15 cellular contexts compared by ENCODE assay signal in genomic region chr5:149227168-149227826, GRCh38. TPM values are rescaled to one million over a fixed set of nuclear protein-coding genes. Genes with fewer than 3 reads are reported as not detected.
DNase-seq lines count a peak whose midpoint lies in the region; ATAC-seq and TF ChIP-seq lines count a peak whose summit lies in the region.
"Had no signal": no experiment of that assay in that cellular context is flagged by ENCODE, and none has a peak within 500 bp of the region (broad histone marks: within the 10 kb centered on the region; RNA-seq: fewer than 3 reads in every experiment).

No MANE protein-coding gene starts in this region.

- DNase-seq in left ventricle myocardium inferior (no peak), cardiac septum (ENCODE audit: low spot score) (no peak), SJSA1 (ENCODE audit: low read depth in 1 of 2, low spot score in 2 of 2) (peak; percentile 58 to 69), foreskin keratinocyte (peak; percentile 69 to 83), thoracic aorta (ENCODE audit: low spot score) (no peak), HK-2 (ENCODE audit: unreplicated experiment) (no peak)
- DNase-seq: activated CD8-positive, alpha-beta memory T cell treated with anti-CD3 and anti-CD28 coated beads for 24 hours; activated naive CD8-positive, alpha-beta T cell treated with anti-CD3 and anti-CD28 coated beads, Interleukin-2, amount 10 ng/mL, durations not matched to agents 7 days and 5 days; GOT3; NCI-H510A; stimulated activated naive CD4-positive, alpha-beta T cell had no signal

- H3K27ac ChIP-seq in left ventricle myocardium inferior (replicated peaks) (peak overlapping the region; percentile 76), SJSA1 (peak overlapping the region; percentile 40), foreskin keratinocyte (no peak overlapping the region), thoracic aorta (peak overlapping the region; percentile 40 to 41)
- H3K27ac ChIP-seq: BLaER1 had no signal

- peaks cover 62% of the 10 kb centered on the region for H3K4me1 ChIP-seq in left ventricle myocardium inferior
- H3K4me1 ChIP-seq in SJSA1 (replicated peaks): peaks cover 38% of the 10 kb centered on the region
- peaks cover 22% of the 10 kb centered on the region for H3K4me1 ChIP-seq in foreskin keratinocyte
- H3K4me1 ChIP-seq in thoracic aorta (ENCODE audit: control insufficient read depth in 1 of 2, low read depth in 2 of 2): peaks cover 0 to 12% of the 10 kb centered on the region in 2 donors
- H3K4me1 ChIP-seq: BLaER1 had no signal

- ATAC-seq in foreskin keratinocyte (peak; percentile 80), thoracic aorta (ENCODE audit: insufficient number of reproducible peaks, low FRiP score, low read depth) (no peak), HG02642 (IDR thresholded peaks at IDR 0.05; ENCODE audit: poor library complexity, unreplicated experiment) (no peak), GM19395 (IDR thresholded peaks at IDR 0.05; ENCODE audit: unreplicated experiment) (no peak)

- TF ChIP-seq CTCF in left ventricle myocardium inferior (IDR thresholded peaks at IDR 0.05; ENCODE audit: borderline replicate concordance): no peak
- TF ChIP-seq CTCF in foreskin keratinocyte (conservative IDR thresholded peaks at IDR 0.05): no peak
- no peak for TF ChIP-seq CTCF in thoracic aorta (IDR thresholded peaks at IDR 0.05)

- intact Hi-C loops in left ventricle myocardium inferior (cut with micrococcal nuclease): loop anchor here (5.0 kb wide), 1 partner anchor 85 kb away; the partner anchor contains the start of gene ABLIM3
- intact Hi-C loops in cardiac septum (cut with DNase I): no loop called here

- H3K4me3 ChIP-seq in left ventricle myocardium inferior (no peak overlapping the region), SJSA1 (no peak overlapping the region), thoracic aorta (no peak overlapping the region)
- H3K4me3 ChIP-seq: BLaER1 had no signal

- no peaks in the 10 kb centered on the region for H3K27me3 ChIP-seq in left ventricle myocardium inferior (ENCODE audit: low read depth)
- no peaks in the 10 kb centered on the region for H3K27me3 ChIP-seq in SJSA1 (replicated peaks)
- H3K27me3 ChIP-seq in foreskin keratinocyte: no peaks in the 10 kb centered on the region
- no peaks in the 10 kb centered on the region for H3K27me3 ChIP-seq in thoracic aorta (replicated peaks; ENCODE audit: insufficient read depth)
- H3K27me3 ChIP-seq: BLaER1 had no signal

- H3K9me3 ChIP-seq in left ventricle myocardium inferior (replicated peaks) (no peaks in the 10 kb centered on the region), SJSA1 (replicated peaks) (no peaks in the 10 kb centered on the region), thoracic aorta (no peaks in the 10 kb centered on the region)
- H3K9me3 ChIP-seq: BLaER1 had no signal

- H3K36me3 ChIP-seq in left ventricle myocardium inferior (peaks cover 21% of the 10 kb centered on the region), SJSA1 (peaks cover 35% of the 10 kb centered on the region), thoracic aorta (no peaks in the 10 kb centered on the region)
- H3K36me3 ChIP-seq: BLaER1 had no signal

RNA-seq across cellular contexts. Expression of gene AFAP1L1, which starts 44.4 kb away (rescaled TPM):
- total RNA-seq in left ventricle myocardium inferior (40.6 TPM), cardiac septum (55.2 TPM), foreskin keratinocyte (16.5 and 16.6 TPM in 2 replicates), thoracic aorta (10 to 100 TPM in 1 of 2 donors, 1 to 10 TPM in 1; 6.8 to 10.4 TPM)
- 26.6 and 33.2 TPM in 2 replicates for total RNA-seq in SJSA1 (2014; rRNA removed; shearing (Covaris generic))
- 9.8 and 10.1 TPM in 2 replicates for polyA plus RNA-seq in foreskin keratinocyte
- polyA plus RNA-seq: neural cell had no signal

Comparison
In these comparisons a context has a peak if more than half of its experiments do, and no peak if none do; other contexts are left out.
1. DNase-seq: peak in SJSA1 (2 of 2) and foreskin keratinocyte (2 of 2); none in left ventricle myocardium inferior (single experiment), cardiac septum (single experiment), thoracic aorta (single experiment) and HK-2 (single experiment).